In genomic region chr16:19294156-19294649, GRCh38 we compare ENCODE assay signal across 10 cellular contexts. TPM values are rescaled to one million over a fixed set of nuclear protein-coding genes. Genes with fewer than 3 reads are reported as not detected.
DNase-seq lines count a peak whose midpoint lies in the region; ATAC-seq, FAIRE-seq and TF ChIP-seq lines count a peak whose summit lies in the region.
"Had no signal": no experiment of that assay in that cellular context is flagged by ENCODE, and none has a peak within 500 bp of the region (broad histone marks: within the 10 kb centered on the region; RNA-seq: fewer than 3 reads in every experiment).

No MANE protein-coding gene starts in this region.

- WGBS in A549 (ENCODE audit: missing lambda C conversion rate), result 21% methylated on average over 5 of the region's 5 CpGs

- no peak for TF ChIP-seq RAD21 in A549 (conservative IDR thresholded peaks at IDR 0.05 in 1 of 2, IDR thresholded peaks at IDR 0.05 in 1 of 2)

- H3K4me3 Mint-ChIP-seq in activated naive CD8-positive, alpha-beta T cell, result peak overlapping the region; percentile 39
- H3K4me3 Mint-ChIP-seq in progenitor cell of endocrine pancreas (ENCODE audit: low read depth), result no peak overlapping the region

- TF ChIP-seq EP300 in A549 (IDR thresholded peaks at IDR 0.05), result no peak

- no peaks in the 10 kb centered on the region for H3K9me3 ChIP-seq in A549

- H3K4me1 ChIP-seq in A549, result peaks cover 19% of the 10 kb centered on the region

- H3K27ac Mint-ChIP-seq in activated naive CD8-positive, alpha-beta T cell, result peak overlapping the region; percentile 72
- no peak overlapping the region for H3K27ac Mint-ChIP-seq in progenitor cell of endocrine pancreas

- TF ChIP-seq CTCF in A549 (IDR thresholded peaks at IDR 0.05) (no peak), progenitor cell of endocrine pancreas (IDR thresholded peaks at IDR 0.05; ENCODE audit: unreplicated experiment) (no peak)

- ATAC-seq in A549, result no peak; a peak in 2 of 6 replicates
- ATAC-seq in GM19324 (IDR thresholded peaks at IDR 0.05; ENCODE audit: low FRiP score, unreplicated experiment), result peak; percentile 63
- ATAC-seq in HG03354 (IDR thresholded peaks at IDR 0.05; ENCODE audit: poor library complexity, severe bottlenecking, unreplicated experiment), result peak; percentile 82

- no peak for FAIRE-seq in A549 (lab: Jason Lieb, UNC)
- FAIRE-seq: G401.6 had no signal

- H3K9me3 Mint-ChIP-seq in activated naive CD8-positive, alpha-beta T cell (ENCODE audit: low read depth), result no peaks in the 10 kb centered on the region
- no peaks in the 10 kb centered on the region for H3K9me3 Mint-ChIP-seq in progenitor cell of endocrine pancreas (ENCODE audit: low read depth)

- TF ChIP-seq POLR2A in A549 (IDR thresholded peaks at IDR 0.05; ENCODE audit: low read length), result no peak

- peak overlapping the region in 1 of 2 experiments; percentile 24; a peak in 1 of 6 replicates for H3K27ac ChIP-seq in A549

- no peaks in the 10 kb centered on the region for H3K36me3 Mint-ChIP-seq in activated naive CD8-positive, alpha-beta T cell
- no peaks in the 10 kb centered on the region for H3K36me3 Mint-ChIP-seq in progenitor cell of endocrine pancreas (ENCODE audit: insufficient read depth)

- no peak overlapping the region for H3K4me3 ChIP-seq in A549

- peak overlapping the region; percentile 53 for H3K4me2 ChIP-seq in A549

- peaks cover 10% of the 10 kb centered on the region for H3K4me1 Mint-ChIP-seq in activated naive CD8-positive, alpha-beta T cell (ENCODE audit: low read depth)
- H3K4me1 Mint-ChIP-seq in progenitor cell of endocrine pancreas (ENCODE audit: low read depth), result peaks cover 18% of the 10 kb centered on the region

- CTCF ChIA-PET in A549 (lab: Yijun Ruan, JAX), result no interaction called here

- DNase-seq in A549 (ENCODE audit: low read depth in 1 of 2, low spot score in 1 of 2) (peak in 1 of 2 experiments; percentile 45), pons (ENCODE audit: low spot score) (peak; percentile 93), progenitor cell of endocrine pancreas (ENCODE audit: low spot score, unreplicated experiment) (no peak), NCI-H345 (lab: John Stamatoyannopoulos, UW) (no peak), NCI-H2227 (lab: John Stamatoyannopoulos, UW; ENCODE audit: unreplicated experiment) (no peak)

- POLR2A ChIA-PET in A549 (lab: Yijun Ruan, JAX), result no interaction called here

- H3K27me3 Mint-ChIP-seq in activated naive CD8-positive, alpha-beta T cell, result peaks cover 9% of the 10 kb centered on the region
- H3K27me3 Mint-ChIP-seq in progenitor cell of endocrine pancreas, result no peaks in the 10 kb centered on the region

TF ChIP-seq in A549, 52 proteins besides CTCF, POLR2A, EP300 and RAD21:
- TF ChIP-seq ZFP36 (IDR thresholded peaks at IDR 0.05; ENCODE audit: borderline replicate concordance, partially characterized antibody) (no peak), HES2 (IDR thresholded peaks at IDR 0.05) (no peak), RARB (CRISPR knock-in tag; IDR thresholded peaks at IDR 0.05) (no peak), REST (IDR thresholded peaks at IDR 0.05) (no peak), PHF8 (IDR thresholded peaks at IDR 0.05; ENCODE audit: borderline replicate concordance, low read depth) (no peak), MAX (IDR thresholded peaks at IDR 0.05) (no peak), POLR2AphosphoS2 (conservative IDR thresholded peaks at IDR 0.05; ENCODE audit: low read length) (no peak), RCOR1 (IDR thresholded peaks at IDR 0.05; ENCODE audit: low read depth, low read length) (no peak), BHLHE40 (IDR thresholded peaks at IDR 0.05; ENCODE audit: low read depth, low read length) (no peak), TP53 (CRISPR knock-in tag; IDR thresholded peaks at IDR 0.05) (no peak), EHMT2 (IDR thresholded peaks at IDR 0.05; ENCODE audit: low read depth) (no peak), SREBF2 (IDR thresholded peaks at IDR 0.05) (no peak), MYC (IDR thresholded peaks at IDR 0.05; ENCODE audit: borderline replicate concordance, low read length) (no peak), HDAC2 (IDR thresholded peaks at IDR 0.05) (no peak), NPAS2 (CRISPR knock-in tag; IDR thresholded peaks at IDR 0.05; ENCODE audit: borderline replicate concordance) (no peak), RFX5 (IDR thresholded peaks at IDR 0.05) (no peak), HOXB5 (CRISPR knock-in tag; IDR thresholded peaks at IDR 0.05) (no peak), NR3C1 (IDR thresholded peaks at IDR 0.05) (no peak), CHD2 (IDR thresholded peaks at IDR 0.05; ENCODE audit: low read length, partially characterized antibody) (no peak)

RNA-seq across cellular contexts. Expression of gene CLEC19A, which starts 8.7 kb away (rescaled TPM):
- 0.09 and 0.15 TPM in 2 replicates for polyA plus RNA-seq in A549 (2011; rRNA removed)
- polyA plus RNA-seq in A549 (2012; cell fraction: cytosol; rRNA removed), result 0.18 and 0.26 TPM in 2 replicates
- polyA plus RNA-seq in A549 (2012; cell fraction: nucleus; rRNA removed), result 0.05 and 0.24 TPM in 2 replicates
- 0.49 to 0.58 TPM (median 0.50 TPM) in 3 replicates for polyA plus RNA-seq in A549 (2017; fragmentation: RNase III; extraction: RNeasy Plus Mini Kit Qiagen cat#74134 plus additional on column Dnase treatment)
- polyA minus RNA-seq in A549 (2011; rRNA and poly(A)+ RNA removed), result not detected in 2 replicates
- total RNA-seq in progenitor cell of endocrine pancreas, result not detected in 2 replicates
- total RNA-seq: mononuclear cell had no signal

Comparison
In these comparisons a context has a peak if more than half of its experiments do, and no peak if none do; other contexts are left out.
1. ATAC-seq: peak in GM19324 (single experiment) and HG03354 (single experiment); none in A549 (0 of 2).